10 cellular contexts compared by ENCODE assay signal in the genomic region with DNA sequence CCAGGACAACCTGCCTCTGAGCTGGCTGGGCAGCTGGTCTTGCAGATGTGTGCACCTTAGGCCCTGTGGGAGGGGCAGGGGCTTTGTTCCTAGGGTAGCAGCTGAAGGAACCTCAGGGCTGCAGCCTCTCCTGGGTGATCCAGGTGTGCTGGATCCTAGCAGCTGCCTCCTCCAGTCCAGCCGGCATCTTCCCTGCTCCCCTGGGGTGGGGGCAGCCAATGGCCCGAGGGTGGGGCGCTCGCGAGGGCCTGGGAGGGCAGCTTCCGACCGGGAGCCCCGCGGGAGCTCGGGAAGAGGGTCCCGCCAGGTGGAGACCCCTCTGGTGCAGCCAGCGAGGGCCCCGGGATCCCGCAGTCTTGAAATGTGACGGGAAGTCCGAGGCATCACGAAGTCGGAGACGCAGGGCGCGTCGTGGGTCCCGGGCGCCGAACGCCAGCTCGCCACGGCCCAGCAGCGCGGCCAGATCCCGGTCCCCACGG. TPM values are rescaled to one million over a fixed set of nuclear protein-coding genes. Genes with fewer than 3 reads are reported as not detected.
DNase-seq lines count a peak whose midpoint lies in the region; ATAC-seq and TF ChIP-seq lines count a peak whose summit lies in the region.
"Had no signal": no experiment of that assay in that cellular context is flagged by ENCODE, and none has a peak within 500 bp of the region (broad histone marks: within the 10 kb centered on the region; RNA-seq: fewer than 3 reads in every experiment).

No MANE protein-coding gene starts in this region.

- H3K4me3 ChIP-seq in coronary artery: peak overlapping the region; percentile 68

- H3K9me3 Mint-ChIP-seq in stimulated activated naive CD8-positive, alpha-beta T cell treated with anti-CD3 and anti-CD28 coated beads, Interleukin-15, Interleukin-2, amounts not matched to agents 100 ng/mL and 50 ng/mL, for 24 hours: no peaks in the 10 kb centered on the region
- no peaks in the 10 kb centered on the region for H3K9me3 Mint-ChIP-seq in naive B cell

- DNase-seq in stimulated activated naive CD8-positive, alpha-beta T cell treated with anti-CD3 and anti-CD28 coated beads, Interleukin-15, Interleukin-2, amounts not matched to agents 100 U/mL and 50 U/mL, for 24 hours: no peak
- DNase-seq in coronary artery (ENCODE audit: low spot score): no peak
- DNase-seq in naive B cell: no peak
- no peak for DNase-seq in AG08395 (ENCODE audit: low spot score)
- DNase-seq in iPS-NIHi7 (ENCODE audit: extremely low spot score): no peak
- DNase-seq: DMS79, NCI-H1930 had no signal

- H3K27ac ChIP-seq in coronary artery: peak overlapping the region; percentile 19 to 78

- peaks cover 24% of the 10 kb centered on the region for H3K36me3 Mint-ChIP-seq in stimulated activated naive CD8-positive, alpha-beta T cell treated with anti-CD3 and anti-CD28 coated beads, Interleukin-15, Interleukin-2, amounts not matched to agents 100 ng/mL and 50 ng/mL, for 24 hours (ENCODE audit: low read depth)
- H3K36me3 Mint-ChIP-seq in naive B cell: no peaks in the 10 kb centered on the region

- ATAC-seq in stimulated activated naive CD8-positive, alpha-beta T cell treated with anti-CD3 and anti-CD28 coated beads, Interleukin-15, Interleukin-2, amounts not matched to agents 100 U/mL and 50 U/mL, for 24 hours: no peak
- ATAC-seq in naive B cell (ENCODE audit: low read depth in 2 of 2): no peak
- ATAC-seq in GM21717 (IDR thresholded peaks at IDR 0.05; ENCODE audit: unreplicated experiment): no peak
- ATAC-seq in GM21515 (IDR thresholded peaks at IDR 0.05; ENCODE audit: unreplicated experiment): no peak

- H3K4me1 Mint-ChIP-seq in stimulated activated naive CD8-positive, alpha-beta T cell treated with anti-CD3 and anti-CD28 coated beads, Interleukin-15, Interleukin-2, amounts not matched to agents 100 ng/mL and 50 ng/mL, for 24 hours (ENCODE audit: low read depth): peaks cover 56% of the 10 kb centered on the region
- H3K4me1 Mint-ChIP-seq in naive B cell: peaks cover 30 to 65% (median 43%) of the 10 kb centered on the region in 3 donors

- no peaks in the 10 kb centered on the region for H3K27me3 Mint-ChIP-seq in stimulated activated naive CD8-positive, alpha-beta T cell treated with anti-CD3 and anti-CD28 coated beads, Interleukin-15, Interleukin-2, amounts not matched to agents 100 ng/mL and 50 ng/mL, for 24 hours
- H3K27me3 Mint-ChIP-seq in naive B cell: peaks cover 0 to 5% (median 4%) of the 10 kb centered on the region in 3 donors

- no peak for TF ChIP-seq CTCF in coronary artery (IDR thresholded peaks at IDR 0.05)

- peak overlapping the region; percentile 98 for H3K27ac Mint-ChIP-seq in stimulated activated naive CD8-positive, alpha-beta T cell treated with anti-CD3 and anti-CD28 coated beads, Interleukin-15, Interleukin-2, amounts not matched to agents 100 ng/mL and 50 ng/mL, for 24 hours
- H3K27ac Mint-ChIP-seq in naive B cell: no peak overlapping the region

- peak overlapping the region; percentile 99 for H3K4me3 Mint-ChIP-seq in stimulated activated naive CD8-positive, alpha-beta T cell treated with anti-CD3 and anti-CD28 coated beads, Interleukin-15, Interleukin-2, amounts not matched to agents 100 ng/mL and 50 ng/mL, for 24 hours
- H3K4me3 Mint-ChIP-seq in naive B cell: peak overlapping the region in 5 of 8 donors; percentile 38 to 96 (median 90)

RNA-seq across cellular contexts. Expression of a gene that starts 1.7 kb away (rescaled TPM):
- 100 to 1,000 TPM; 152 to 299 (median 164) TPM for polyA plus RNA-seq in naive B cell (ENCODE audit: low read depth in 6 of 6)

RNA-seq across cellular contexts. Expression of a gene that starts 5.1 kb away (rescaled TPM):
- 100 to 1,000 TPM in 1 of 6 donors, 10 to 100 TPM in 3, 1 to 10 TPM in 1, under 1 TPM in 1; 0.71 to 178 (median 64.1) TPM for polyA plus RNA-seq in naive B cell (ENCODE audit: low read depth in 6 of 6)

RNA-seq across cellular contexts. Expression of a gene that starts 7.9 kb away (rescaled TPM):
- 1,000 to 10,000 TPM in 4 of 6 donors, 100 to 1,000 TPM in 2; 915 to 1,467 (median 1,288) TPM for polyA plus RNA-seq in naive B cell (ENCODE audit: low read depth in 6 of 6)

RNA-seq across cellular contexts. Expression of a gene that starts 16.2 kb away (rescaled TPM):
- not detected for polyA plus RNA-seq in naive B cell (ENCODE audit: low read depth in 6 of 6)

RNA-seq across cellular contexts. Expression of a gene that starts 26.6 kb away (rescaled TPM):
- polyA plus RNA-seq in naive B cell (ENCODE audit: low read depth in 6 of 6): 1 to 10 TPM; 3.4 to 8.3 (median 4.3) TPM
